Comparison of ENCODE assay signal across 15 cellular contexts in genomic region chr7:155710530-155710929, GRCh38.
DNase-seq lines count a peak whose midpoint lies in the region; ATAC-seq and TF ChIP-seq lines count a peak whose summit lies in the region.
"Had no signal": no experiment of that assay in that cellular context is flagged by ENCODE, and none has a peak within 500 bp of the region (broad histone marks: within the 10 kb centered on the region; RNA-seq: fewer than 3 reads in every experiment).

No MANE protein-coding gene starts in this region.

- DNase-seq in GM19238 (ENCODE audit: insufficient read length, low spot score) (peak; percentile 21), dorsolateral prefrontal cortex (no peak), substantia nigra (lab: John Stamatoyannopoulos, UW) (no peak), NAMALWA (ENCODE audit: low spot score) (no peak), kidney tubule cell (ENCODE audit: low spot score) (no peak)
- DNase-seq: activated naive CD4-positive, alpha-beta T cell treated with anti-CD3 and anti-CD28 coated beads, Interleukin-2, amount 50 U/mL, for 16 hours; activated T-cell treated with anti-CD3 and anti-CD28 coated beads for 4 hours; hippocampal formation; NCI-H1092; NCI-H526 treated with DMSO at 0.1 percent for 48 hours; psoas muscle had no signal

- H3K27ac ChIP-seq in dorsolateral prefrontal cortex: peak overlapping the region in 2 of 59 donors; percentile 13 to 18
- H3K27ac ChIP-seq in substantia nigra (ENCODE audit: low read depth, low read length, poor library complexity, severe bottlenecking): no peak overlapping the region
- H3K27ac ChIP-seq: psoas muscle had no signal

- TF ChIP-seq CTCF in dorsolateral prefrontal cortex (IDR thresholded peaks at IDR 0.05 in 54 of 56, conservative IDR thresholded peaks at IDR 0.05 in 2 of 56; ENCODE audit: low read depth in 1 of 56, partially characterized antibody in 56 of 56): no peak

- H3K4me3 ChIP-seq in dorsolateral prefrontal cortex: no peak overlapping the region
- H3K4me3 ChIP-seq: K562, psoas muscle, smooth muscle cell had no signal

- no peaks in the 10 kb centered on the region for H3K27me3 ChIP-seq in dorsolateral prefrontal cortex

- peak; percentile 72 for ATAC-seq in GM21619 (IDR thresholded peaks at IDR 0.05; ENCODE audit: unreplicated experiment)
- peak; percentile 73 for ATAC-seq in HG03460 (IDR thresholded peaks at IDR 0.05; ENCODE audit: unreplicated experiment)
- ATAC-seq: K562, psoas muscle had no signal

- intact Hi-C loops in dorsolateral prefrontal cortex (cut with DNase I): no loop called here
